Comparison of ENCODE assay signal across 22 cellular contexts in genomic region chr7:112021348-112022044, GRCh38.
DNase-seq lines count a peak whose midpoint lies in the region; ATAC-seq and TF ChIP-seq lines count a peak whose summit lies in the region.
"Had no signal": no experiment of that assay in that cellular context is flagged by ENCODE, and none has a peak within 500 bp of the region (broad histone marks: within the 10 kb centered on the region; RNA-seq: fewer than 3 reads in every experiment).

No MANE protein-coding gene starts in this region.

- H4K20me1 ChIP-seq in hepatocyte (ENCODE audit: insufficient read depth, poor library complexity, severe bottlenecking): no peaks in the 10 kb centered on the region
- H4K20me1 ChIP-seq in osteoblast (ENCODE audit: insufficient read depth, low read length): peaks cover 7% of the 10 kb centered on the region

- ATAC-seq in Right ventricle myocardium superior (ENCODE audit: poor library complexity) (peak; percentile 70), left lobe of liver (no peak), GM18907 (IDR thresholded peaks at IDR 0.05; ENCODE audit: unreplicated experiment) (no peak), HG02571 (IDR thresholded peaks at IDR 0.05; ENCODE audit: unreplicated experiment) (no peak)
- ATAC-seq: PC-3 had no signal

- TF ChIP-seq CTCF in hepatocyte (IDR thresholded peaks at IDR 0.05; ENCODE audit: poor library complexity): no peak
- TF ChIP-seq CTCF in osteoblast (IDR thresholded peaks at IDR 0.05; ENCODE audit: extremely low read depth, low read depth, low read length): no peak

- DNase-seq in G401 (ENCODE audit: low spot score) (peak; percentile 85), Right ventricle myocardium superior (no peak), hepatocyte (ENCODE audit: low spot score) (no peak), osteoblast (ENCODE audit: insufficient read length, low spot score, missing footprints) (peak; percentile 32), left lobe of liver (ENCODE audit: low spot score) (no peak), GM03348 (ENCODE audit: low spot score) (no peak)
- DNase-seq: AML-193; Calu3; CD8-positive, alpha-beta memory T cell; DMS153; GDM1; Karpas-422; MV-4-11; NCI-H1105 treated with DMSO at 0.1 percent for 48 hours; NCI-H2029 treated with DMSO at 0.1 percent for 48 hours; NCI-H2171 treated with DMSO at 0.1 percent for 48 hours; NCI-H446; NCI-H526; PC-3; SHP77 treated with DMSO at 0.1 percent for 48 hours had no signal

- H3K9me3 ChIP-seq in hepatocyte (ENCODE audit: low read depth) (no peaks in the 10 kb centered on the region), osteoblast (ENCODE audit: low read depth, low read length) (no peaks in the 10 kb centered on the region)

- WGBS in hepatocyte (ENCODE audit: low lambda C conversion rate, missing lambda C conversion rate): 90% methylated on average over 7 of the region's 7 CpGs

- intact Hi-C loops in Right ventricle myocardium superior (cut with DNase I): no loop called here

- no peak overlapping the region for H3K4me3 ChIP-seq in hepatocyte
- no peak overlapping the region for H3K4me3 ChIP-seq in osteoblast (ENCODE audit: insufficient read depth, low read length)

- H3K27ac ChIP-seq in hepatocyte: peak overlapping the region; percentile 53
- no peak overlapping the region for H3K27ac ChIP-seq in osteoblast (ENCODE audit: low read depth, low read length)

- in situ Hi-C loops in G401 (cut with HindIII; ENCODE audit: low sequenced_read_pairs): no loop called here

- H3K79me2 ChIP-seq in hepatocyte (peaks cover 12% of the 10 kb centered on the region), osteoblast (ENCODE audit: insufficient read depth, low read length) (peaks cover 10% of the 10 kb centered on the region)

- H3K36me3 ChIP-seq in hepatocyte (replicated peaks; ENCODE audit: insufficient read depth, low read depth) (no peaks in the 10 kb centered on the region), osteoblast (ENCODE audit: insufficient read depth, low read length) (no peaks in the 10 kb centered on the region)

- H3K27me3 ChIP-seq in hepatocyte: no peaks in the 10 kb centered on the region
- H3K27me3 ChIP-seq in osteoblast (ENCODE audit: insufficient read depth, low read length): no peaks in the 10 kb centered on the region

- no peak overlapping the region for H2AFZ ChIP-seq in hepatocyte
- no peak overlapping the region for H2AFZ ChIP-seq in osteoblast (ENCODE audit: low read length)

- H3K4me1 ChIP-seq in hepatocyte (ENCODE audit: insufficient read depth): peaks cover 12% of the 10 kb centered on the region
- no peaks in the 10 kb centered on the region for H3K4me1 ChIP-seq in osteoblast (ENCODE audit: insufficient read depth, low read length)

- H3K9me2 ChIP-seq in hepatocyte (replicated peaks; ENCODE audit: insufficient read depth): no peaks in the 10 kb centered on the region

- H3K4me2 ChIP-seq in hepatocyte (peak overlapping the region; percentile 5), osteoblast (ENCODE audit: insufficient read depth, low read length) (no peak overlapping the region)

Comparison
In these comparisons a context has a peak if more than half of its experiments do, and no peak if none do; other contexts are left out.
1. DNase-seq: peak in G401 (single experiment) and osteoblast (single experiment); none in Right ventricle myocardium superior (single experiment), hepatocyte (single experiment), left lobe of liver (single experiment) and GM03348 (single experiment).